ENCODE assay signal across 2 cellular contexts in the genomic region with DNA sequence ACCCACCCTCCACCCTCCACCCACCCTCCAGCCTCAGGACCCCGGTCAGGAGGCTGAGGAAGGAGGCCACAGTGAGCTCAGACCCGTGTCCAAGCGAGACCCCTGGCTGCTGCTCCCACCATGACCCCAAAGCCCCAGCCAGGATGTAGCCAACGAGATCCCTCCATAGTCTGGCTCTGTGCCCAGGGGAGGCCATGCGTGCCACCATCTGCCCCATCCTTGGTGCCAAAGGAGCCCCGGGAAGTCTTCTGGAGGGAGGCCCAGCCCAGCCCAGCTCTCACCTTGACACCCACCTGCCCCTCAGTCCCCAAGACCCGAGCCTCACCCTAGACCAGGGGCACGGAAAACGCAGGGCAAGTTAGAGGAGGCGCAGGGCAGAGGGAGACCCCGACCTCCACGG.
TF ChIP-seq lines count a peak whose summit lies in the region.

No MANE protein-coding gene starts in this region.

TF ChIP-seq in H1, 55 proteins besides CTCF, POLR2A, EP300 and RAD21:
- TF ChIP-seq SUZ12 (IDR thresholded peaks at IDR 0.05; ENCODE audit: low read length) (no peak), KDM4A (IDR thresholded peaks at IDR 0.05; ENCODE audit: low read depth, low read length, severe bottlenecking) (no peak), POU5F1 (IDR thresholded peaks at IDR 0.05; ENCODE audit: low read depth, low read length) (no peak), EGR1 (IDR thresholded peaks at IDR 0.05; ENCODE audit: borderline replicate concordance, low read depth, low read length) (no peak)

TF ChIP-seq in GM23338, 12 proteins besides CTCF, POLR2A, EP300 and RAD21:
- TF ChIP-seq EZH2phosphoT487 (IDR thresholded peaks at IDR 0.05; ENCODE audit: unreplicated experiment) (no peak), ZNF331 (CRISPR knock-in tag; IDR thresholded peaks at IDR 0.05; ENCODE audit: low read depth) (no peak), ZNF114 (CRISPR knock-in tag; IDR thresholded peaks at IDR 0.05) (no peak), EZH2 (IDR thresholded peaks at IDR 0.05; ENCODE audit: low read depth, unreplicated experiment) (no peak), JUNB (IDR thresholded peaks at IDR 0.05; ENCODE audit: unreplicated experiment) (no peak), CREB1 (CRISPR knock-in tag; IDR thresholded peaks at IDR 0.05; ENCODE audit: low read depth) (no peak), NANOG (IDR thresholded peaks at IDR 0.05; ENCODE audit: borderline replicate concordance) (no peak), POLR2AphosphoS5 (IDR thresholded peaks at IDR 0.05; ENCODE audit: low read depth) (no peak), STAT1 (IDR thresholded peaks at IDR 0.05; ENCODE audit: unreplicated experiment) (no peak)
- TF ChIP-seq, protein P1, sequence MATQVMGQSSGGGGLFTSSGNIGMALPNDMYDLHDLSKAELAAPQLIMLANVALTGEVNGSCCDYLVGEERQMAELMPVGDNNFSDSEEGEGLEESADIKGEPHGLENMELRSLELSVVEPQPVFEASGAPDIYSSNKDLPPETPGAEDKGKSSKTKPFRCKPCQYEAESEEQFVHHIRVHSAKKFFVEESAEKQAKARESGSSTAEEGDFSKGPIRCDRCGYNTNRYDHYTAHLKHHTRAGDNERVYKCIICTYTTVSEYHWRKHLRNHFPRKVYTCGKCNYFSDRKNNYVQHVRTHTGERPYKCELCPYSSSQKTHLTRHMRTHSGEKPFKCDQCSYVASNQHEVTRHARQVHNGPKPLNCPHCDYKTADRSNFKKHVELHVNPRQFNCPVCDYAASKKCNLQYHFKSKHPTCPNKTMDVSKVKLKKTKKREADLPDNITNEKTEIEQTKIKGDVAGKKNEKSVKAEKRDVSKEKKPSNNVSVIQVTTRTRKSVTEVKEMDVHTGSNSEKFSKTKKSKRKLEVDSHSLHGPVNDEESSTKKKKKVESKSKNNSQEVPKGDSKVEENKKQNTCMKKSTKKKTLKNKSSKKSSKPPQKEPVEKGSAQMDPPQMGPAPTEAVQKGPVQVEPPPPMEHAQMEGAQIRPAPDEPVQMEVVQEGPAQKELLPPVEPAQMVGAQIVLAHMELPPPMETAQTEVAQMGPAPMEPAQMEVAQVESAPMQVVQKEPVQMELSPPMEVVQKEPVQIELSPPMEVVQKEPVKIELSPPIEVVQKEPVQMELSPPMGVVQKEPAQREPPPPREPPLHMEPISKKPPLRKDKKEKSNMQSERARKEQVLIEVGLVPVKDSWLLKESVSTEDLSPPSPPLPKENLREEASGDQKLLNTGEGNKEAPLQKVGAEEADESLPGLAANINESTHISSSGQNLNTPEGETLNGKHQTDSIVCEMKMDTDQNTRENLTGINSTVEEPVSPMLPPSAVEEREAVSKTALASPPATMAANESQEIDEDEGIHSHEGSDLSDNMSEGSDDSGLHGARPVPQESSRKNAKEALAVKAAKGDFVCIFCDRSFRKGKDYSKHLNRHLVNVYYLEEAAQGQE (IDR thresholded peaks at IDR 0.05; ENCODE audit: unreplicated experiment), result no peak
- TF ChIP-seq, protein P2, sequence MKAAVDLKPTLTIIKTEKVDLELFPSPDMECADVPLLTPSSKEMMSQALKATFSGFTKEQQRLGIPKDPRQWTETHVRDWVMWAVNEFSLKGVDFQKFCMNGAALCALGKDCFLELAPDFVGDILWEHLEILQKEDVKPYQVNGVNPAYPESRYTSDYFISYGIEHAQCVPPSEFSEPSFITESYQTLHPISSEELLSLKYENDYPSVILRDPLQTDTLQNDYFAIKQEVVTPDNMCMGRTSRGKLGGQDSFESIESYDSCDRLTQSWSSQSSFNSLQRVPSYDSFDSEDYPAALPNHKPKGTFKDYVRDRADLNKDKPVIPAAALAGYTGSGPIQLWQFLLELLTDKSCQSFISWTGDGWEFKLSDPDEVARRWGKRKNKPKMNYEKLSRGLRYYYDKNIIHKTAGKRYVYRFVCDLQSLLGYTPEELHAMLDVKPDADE (IDR thresholded peaks at IDR 0.05), result no peak
- TF ChIP-seq, protein P3, sequence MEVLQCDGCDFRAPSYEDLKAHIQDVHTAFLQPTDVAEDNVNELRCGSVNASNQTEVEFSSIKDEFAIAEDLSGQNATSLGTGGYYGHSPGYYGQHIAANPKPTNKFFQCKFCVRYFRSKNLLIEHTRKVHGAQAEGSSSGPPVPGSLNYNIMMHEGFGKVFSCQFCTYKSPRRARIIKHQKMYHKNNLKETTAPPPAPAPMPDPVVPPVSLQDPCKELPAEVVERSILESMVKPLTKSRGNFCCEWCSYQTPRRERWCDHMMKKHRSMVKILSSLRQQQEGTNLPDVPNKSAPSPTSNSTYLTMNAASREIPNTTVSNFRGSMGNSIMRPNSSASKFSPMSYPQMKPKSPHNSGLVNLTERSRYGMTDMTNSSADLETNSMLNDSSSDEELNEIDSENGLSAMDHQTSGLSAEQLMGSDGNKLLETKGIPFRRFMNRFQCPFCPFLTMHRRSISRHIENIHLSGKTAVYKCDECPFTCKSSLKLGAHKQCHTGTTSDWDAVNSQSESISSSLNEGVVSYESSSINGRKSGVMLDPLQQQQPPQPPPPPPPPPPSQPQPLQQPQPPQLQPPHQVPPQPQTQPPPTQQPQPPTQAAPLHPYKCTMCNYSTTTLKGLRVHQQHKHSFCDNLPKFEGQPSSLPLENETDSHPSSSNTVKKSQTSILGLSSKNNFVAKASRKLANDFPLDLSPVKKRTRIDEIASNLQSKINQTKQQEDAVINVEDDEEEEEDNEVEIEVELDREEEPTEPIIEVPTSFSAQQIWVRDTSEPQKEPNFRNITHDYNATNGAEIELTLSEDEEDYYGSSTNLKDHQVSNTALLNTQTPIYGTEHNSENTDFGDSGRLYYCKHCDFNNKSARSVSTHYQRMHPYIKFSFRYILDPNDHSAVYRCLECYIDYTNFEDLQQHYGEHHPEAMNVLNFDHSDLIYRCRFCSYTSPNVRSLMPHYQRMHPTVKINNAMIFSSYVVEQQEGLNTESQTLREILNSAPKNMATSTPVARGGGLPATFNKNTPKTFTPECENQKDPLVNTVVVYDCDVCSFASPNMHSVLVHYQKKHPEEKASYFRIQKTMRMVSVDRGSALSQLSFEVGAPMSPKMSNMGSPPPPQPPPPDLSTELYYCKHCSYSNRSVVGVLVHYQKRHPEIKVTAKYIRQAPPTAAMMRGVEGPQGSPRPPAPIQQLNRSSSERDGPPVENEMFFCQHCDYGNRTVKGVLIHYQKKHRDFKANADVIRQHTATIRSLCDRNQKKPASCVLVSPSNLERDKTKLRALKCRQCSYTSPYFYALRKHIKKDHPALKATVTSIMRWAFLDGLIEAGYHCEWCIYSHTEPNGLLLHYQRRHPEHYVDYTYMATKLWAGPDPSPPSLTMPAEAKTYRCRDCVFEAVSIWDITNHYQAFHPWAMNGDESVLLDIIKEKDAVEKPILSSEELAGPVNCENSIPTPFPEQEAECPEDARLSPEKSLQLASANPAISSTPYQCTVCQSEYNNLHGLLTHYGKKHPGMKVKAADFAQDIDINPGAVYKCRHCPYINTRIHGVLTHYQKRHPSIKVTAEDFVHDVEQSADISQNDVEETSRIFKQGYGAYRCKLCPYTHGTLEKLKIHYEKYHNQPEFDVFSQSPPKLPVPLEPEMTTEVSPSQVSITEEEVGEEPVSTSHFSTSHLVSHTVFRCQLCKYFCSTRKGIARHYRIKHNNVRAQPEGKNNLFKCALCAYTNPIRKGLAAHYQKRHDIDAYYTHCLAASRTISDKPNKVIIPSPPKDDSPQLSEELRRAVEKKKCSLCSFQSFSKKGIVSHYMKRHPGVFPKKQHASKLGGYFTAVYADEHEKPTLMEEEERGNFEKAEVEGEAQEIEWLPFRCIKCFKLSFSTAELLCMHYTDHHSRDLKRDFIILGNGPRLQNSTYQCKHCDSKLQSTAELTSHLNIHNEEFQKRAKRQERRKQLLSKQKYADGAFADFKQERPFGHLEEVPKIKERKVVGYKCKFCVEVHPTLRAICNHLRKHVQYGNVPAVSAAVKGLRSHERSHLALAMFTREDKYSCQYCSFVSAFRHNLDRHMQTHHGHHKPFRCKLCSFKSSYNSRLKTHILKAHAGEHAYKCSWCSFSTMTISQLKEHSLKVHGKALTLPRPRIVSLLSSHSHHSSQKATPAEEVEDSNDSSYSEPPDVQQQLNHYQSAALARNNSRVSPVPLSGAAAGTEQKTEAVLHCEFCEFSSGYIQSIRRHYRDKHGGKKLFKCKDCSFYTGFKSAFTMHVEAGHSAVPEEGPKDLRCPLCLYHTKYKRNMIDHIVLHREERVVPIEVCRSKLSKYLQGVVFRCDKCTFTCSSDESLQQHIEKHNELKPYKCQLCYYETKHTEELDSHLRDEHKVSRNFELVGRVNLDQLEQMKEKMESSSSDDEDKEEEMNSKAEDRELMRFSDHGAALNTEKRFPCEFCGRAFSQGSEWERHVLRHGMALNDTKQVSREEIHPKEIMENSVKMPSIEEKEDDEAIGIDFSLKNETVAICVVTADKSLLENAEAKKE (CRISPR knock-in tag; IDR thresholded peaks at IDR 0.05), result no peak
